In the genomic region with DNA sequence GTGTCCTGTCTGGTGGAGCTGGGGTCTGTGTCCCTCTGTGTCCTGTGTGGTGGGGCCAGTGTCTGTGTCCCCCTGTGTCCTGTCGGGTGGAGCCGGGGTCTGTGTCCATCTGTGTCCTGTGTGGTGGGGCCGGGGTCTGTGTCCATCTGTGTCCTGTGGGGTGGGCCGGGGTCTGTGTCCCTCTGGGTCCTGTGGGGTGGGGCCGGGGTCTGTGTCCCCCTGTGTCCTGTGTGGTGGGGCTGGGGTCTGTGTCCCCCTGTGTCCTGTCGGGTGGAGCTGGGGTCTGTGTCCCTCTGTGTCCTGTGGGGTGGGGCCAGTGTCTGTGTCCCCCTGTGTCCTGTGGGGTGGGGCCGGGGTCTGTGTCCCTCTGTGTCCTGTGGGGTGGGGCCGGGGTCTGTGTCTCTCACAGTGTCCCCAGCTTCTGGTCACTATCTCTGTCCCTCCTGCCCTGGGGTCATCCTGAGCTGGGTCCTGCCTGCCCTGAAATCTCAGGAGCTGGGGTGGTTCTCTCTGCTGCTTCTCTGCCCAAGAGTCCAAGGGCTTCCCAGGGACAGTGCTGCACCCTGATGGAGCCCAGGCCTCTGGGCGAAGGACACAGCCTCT, we compare ENCODE assay signal across 10 cellular contexts.
DNase-seq lines count a peak whose midpoint lies in the region; ATAC-seq and TF ChIP-seq lines count a peak whose summit lies in the region.
"Had no signal": no experiment of that assay in that cellular context is flagged by ENCODE, and none has a peak within 500 bp of the region (broad histone marks: within the 10 kb centered on the region; RNA-seq: fewer than 3 reads in every experiment).

No MANE protein-coding gene starts in this region.

- no peaks in the 10 kb centered on the region for H3K27me3 ChIP-seq in CD8-positive, alpha-beta T cell (ENCODE audit: insufficient read depth, low read length)
- H3K27me3 ChIP-seq in right cardiac atrium (ENCODE audit: control insufficient read depth, insufficient read depth) (no peaks in the 10 kb centered on the region), testis (no peaks in the 10 kb centered on the region)

- TF ChIP-seq POLR2A in testis (IDR thresholded peaks at IDR 0.05), result no peak

- no peak for ATAC-seq in CD8-positive, alpha-beta T cell
- ATAC-seq in right cardiac atrium, result no peak
- no peak for ATAC-seq in stimulated activated effector memory CD8-positive, alpha-beta T cell treated with anti-CD3 and anti-CD28 coated beads, Interleukin-12 subunit alpha, Interleukin-12 subunit beta, amount 100 ng/mL, for 72 hours

- no peaks in the 10 kb centered on the region for H3K9me3 ChIP-seq in CD8-positive, alpha-beta T cell (ENCODE audit: low read length)
- H3K9me3 ChIP-seq in right cardiac atrium (ENCODE audit: control insufficient read depth, low read length), result no peaks in the 10 kb centered on the region
- no peaks in the 10 kb centered on the region for H3K9me3 ChIP-seq in testis

- no peak overlapping the region for H3K4me3 Mint-ChIP-seq in CD8-positive, alpha-beta T cell
- H3K4me3 Mint-ChIP-seq in activated CD4-positive, alpha-beta memory T cell treated with anti-CD3 and anti-CD28 coated beads, Interleukin-2, amount 10 ng/mL, durations not matched to agents 7 days and 5 days, result no peak overlapping the region
- no peak overlapping the region for H3K4me3 Mint-ChIP-seq in stimulated activated effector memory CD8-positive, alpha-beta T cell treated with anti-CD3 and anti-CD28 coated beads, Interleukin-12 subunit alpha, Interleukin-12 subunit beta, amount 100 ng/mL, for 72 hours

- no peaks in the 10 kb centered on the region for H3K27me3 Mint-ChIP-seq in CD8-positive, alpha-beta T cell (ENCODE audit: low read depth)
- H3K27me3 Mint-ChIP-seq in activated CD4-positive, alpha-beta memory T cell treated with anti-CD3 and anti-CD28 coated beads, Interleukin-2, amount 10 ng/mL, durations not matched to agents 7 days and 5 days, result no peaks in the 10 kb centered on the region
- H3K27me3 Mint-ChIP-seq: activated B cell treated with CpG ODN at 0.5 μM for 24 hours had no signal

- POLR2A ChIA-PET in CD8-positive, alpha-beta T cell (lab: Charles Lee), result interaction anchor here (0.9 to 2.0 kb wide), 3 partner anchors 66 to 464 kb away, joined by 5 to 18 read pairs (median 9); partner anchors contain the start of gene RNU6ATAC
- POLR2A ChIA-PET in activated CD4-positive, alpha-beta memory T cell treated with anti-CD3 and anti-CD28 coated beads, Interleukin-2, amount 10 ng/mL, durations not matched to agents 7 days and 5 days (lab: Charles Lee), result interaction anchor here (1.8 kb wide), 2 partner anchors 9 to 293 kb away, joined by 3 to 9 read pairs; partner anchors contain the start of gene RNU6ATAC

- no peak for DNase-seq in CD8-positive, alpha-beta T cell
- DNase-seq in activated CD4-positive, alpha-beta memory T cell treated with anti-CD3 and anti-CD28 coated beads, Interleukin-2, amount 10 ng/mL, durations not matched to agents 7 days and 5 days, result no peak
- DNase-seq in right cardiac atrium (peak in 1 of 3 donors; percentile 51), testis (no peak), COLO668 (lab: John Stamatoyannopoulos, UW; ENCODE audit: unreplicated experiment) (no peak)
- no peak for DNase-seq in stimulated activated effector memory CD8-positive, alpha-beta T cell treated with anti-CD3 and anti-CD28 coated beads, Interleukin-12 subunit alpha, Interleukin-12 subunit beta, amount 100 ng/mL, for 72 hours (ENCODE audit: low spot score in 2 of 2)
- no peak for DNase-seq in activated CD8-positive, alpha-beta memory T cell treated with anti-CD3 and anti-CD28 coated beads for 24 hours
- DNase-seq: activated B cell treated with CpG ODN at 0.5 μM for 24 hours; activated naive CD4-positive, alpha-beta T cell; DMS53 had no signal

- peak overlapping the region; percentile 93 for H3K27ac Mint-ChIP-seq in CD8-positive, alpha-beta T cell
- H3K27ac Mint-ChIP-seq in activated CD4-positive, alpha-beta memory T cell treated with anti-CD3 and anti-CD28 coated beads, Interleukin-2, amount 10 ng/mL, durations not matched to agents 7 days and 5 days, result peak overlapping the region; percentile 67
- H3K27ac Mint-ChIP-seq in stimulated activated effector memory CD8-positive, alpha-beta T cell treated with anti-CD3 and anti-CD28 coated beads, Interleukin-12 subunit alpha, Interleukin-12 subunit beta, amount 100 ng/mL, for 72 hours, result peak overlapping the region; percentile 95

- no peak for TF ChIP-seq CTCF in CD8-positive, alpha-beta T cell (IDR thresholded peaks at IDR 0.05)
- TF ChIP-seq CTCF in testis (IDR thresholded peaks at IDR 0.05), result no peak

- 93% methylated on average over 9 of the region's 9 CpGs for WGBS in right cardiac atrium
- 70 to 88% methylated on average over 2 to 8 of the region's 9 CpGs for WGBS in testis, 2 donors

- CTCF ChIA-PET in CD8-positive, alpha-beta T cell (lab: Charles Lee), result interaction anchor here (0.8 to 7.7 kb wide), 2 partner anchors 8 to 286 kb away, joined by 3 to 43 read pairs; no protein-coding TSS in a partner anchor
- CTCF ChIA-PET in activated CD4-positive, alpha-beta memory T cell treated with anti-CD3 and anti-CD28 coated beads, Interleukin-2, amount 10 ng/mL, durations not matched to agents 7 days and 5 days (lab: Charles Lee), result no interaction called here

- intact Hi-C loops in CD8-positive, alpha-beta T cell (cut with DNase I, micrococcal nuclease), result loop anchor here in 1 of 2 experiments (5.0 to 10.0 kb wide), 2 partner anchors 390 to 1047 kb away; partner anchors contain the start of genes BRD3 and MRPS2
- intact Hi-C loops in right cardiac atrium (cut with DNase I) (loop anchor here in 2 of 4 donors (5.0 to 10.0 kb wide), 2 partner anchors 187 to 225 kb away; partner anchors contain the start of gene COL5A1 (in 2 of the 2)), testis (cut with DNase I; ENCODE audit: low total_unique reads) (loop anchor here (5.0 to 10.0 kb wide), 2 partner anchors 185 to 277 kb away; partner anchors contain the start of gene COL5A1)

- H3K36me3 ChIP-seq in CD8-positive, alpha-beta T cell (ENCODE audit: insufficient read depth, low read length), result no peaks in the 10 kb centered on the region
- H3K36me3 ChIP-seq in testis (ENCODE audit: low read depth, missing control alignments), result no peaks in the 10 kb centered on the region

- H3K36me3 Mint-ChIP-seq in CD8-positive, alpha-beta T cell, result no peaks in the 10 kb centered on the region
- no peaks in the 10 kb centered on the region for H3K36me3 Mint-ChIP-seq in activated CD4-positive, alpha-beta memory T cell treated with anti-CD3 and anti-CD28 coated beads, Interleukin-2, amount 10 ng/mL, durations not matched to agents 7 days and 5 days (ENCODE audit: low read depth)
- peaks cover 8% of the 10 kb centered on the region for H3K36me3 Mint-ChIP-seq in stimulated activated effector memory CD8-positive, alpha-beta T cell treated with anti-CD3 and anti-CD28 coated beads, Interleukin-12 subunit alpha, Interleukin-12 subunit beta, amount 100 ng/mL, for 72 hours

- H3K4me3 ChIP-seq in CD8-positive, alpha-beta T cell (ENCODE audit: low read depth, low read length), result peak overlapping the region; percentile 60
- no peak overlapping the region for H3K4me3 ChIP-seq in right cardiac atrium (ENCODE audit: low read length)
- no peak overlapping the region for H3K4me3 ChIP-seq in testis

- peaks cover 8% of the 10 kb centered on the region for H3K4me1 Mint-ChIP-seq in CD8-positive, alpha-beta T cell (ENCODE audit: low read depth)
- peaks cover 9% of the 10 kb centered on the region for H3K4me1 Mint-ChIP-seq in activated CD4-positive, alpha-beta memory T cell treated with anti-CD3 and anti-CD28 coated beads, Interleukin-2, amount 10 ng/mL, durations not matched to agents 7 days and 5 days
- peaks cover 20% of the 10 kb centered on the region for H3K4me1 Mint-ChIP-seq in stimulated activated effector memory CD8-positive, alpha-beta T cell treated with anti-CD3 and anti-CD28 coated beads, Interleukin-12 subunit alpha, Interleukin-12 subunit beta, amount 100 ng/mL, for 72 hours

- H3K9me3 Mint-ChIP-seq in CD8-positive, alpha-beta T cell, result no peaks in the 10 kb centered on the region
- no peaks in the 10 kb centered on the region for H3K9me3 Mint-ChIP-seq in activated CD4-positive, alpha-beta memory T cell treated with anti-CD3 and anti-CD28 coated beads, Interleukin-2, amount 10 ng/mL, durations not matched to agents 7 days and 5 days
- H3K9me3 Mint-ChIP-seq in stimulated activated effector memory CD8-positive, alpha-beta T cell treated with anti-CD3 and anti-CD28 coated beads, Interleukin-12 subunit alpha, Interleukin-12 subunit beta, amount 100 ng/mL, for 72 hours, result no peaks in the 10 kb centered on the region
- H3K9me3 Mint-ChIP-seq: activated B cell treated with CpG ODN at 0.5 μM for 24 hours had no signal

- H3K4me1 ChIP-seq in CD8-positive, alpha-beta T cell (ENCODE audit: insufficient read depth, low read length), result peaks cover 18% of the 10 kb centered on the region
- peaks cover 6% of the 10 kb centered on the region for H3K4me1 ChIP-seq in right cardiac atrium (ENCODE audit: control insufficient read depth, insufficient read depth, low read length)
- H3K4me1 ChIP-seq in testis, result peaks cover 20% of the 10 kb centered on the region

- H3K27ac ChIP-seq in CD8-positive, alpha-beta T cell (ENCODE audit: low read depth, low read length), result peak overlapping the region; percentile 82
- H3K27ac ChIP-seq in right cardiac atrium (ENCODE audit: low read length), result peak overlapping the region; percentile 83
- H3K27ac ChIP-seq in testis, result peak overlapping the region in 1 of 2 donors; percentile 81
